Comparison of ENCODE assay signal across 8 cellular contexts in the genomic region with DNA sequence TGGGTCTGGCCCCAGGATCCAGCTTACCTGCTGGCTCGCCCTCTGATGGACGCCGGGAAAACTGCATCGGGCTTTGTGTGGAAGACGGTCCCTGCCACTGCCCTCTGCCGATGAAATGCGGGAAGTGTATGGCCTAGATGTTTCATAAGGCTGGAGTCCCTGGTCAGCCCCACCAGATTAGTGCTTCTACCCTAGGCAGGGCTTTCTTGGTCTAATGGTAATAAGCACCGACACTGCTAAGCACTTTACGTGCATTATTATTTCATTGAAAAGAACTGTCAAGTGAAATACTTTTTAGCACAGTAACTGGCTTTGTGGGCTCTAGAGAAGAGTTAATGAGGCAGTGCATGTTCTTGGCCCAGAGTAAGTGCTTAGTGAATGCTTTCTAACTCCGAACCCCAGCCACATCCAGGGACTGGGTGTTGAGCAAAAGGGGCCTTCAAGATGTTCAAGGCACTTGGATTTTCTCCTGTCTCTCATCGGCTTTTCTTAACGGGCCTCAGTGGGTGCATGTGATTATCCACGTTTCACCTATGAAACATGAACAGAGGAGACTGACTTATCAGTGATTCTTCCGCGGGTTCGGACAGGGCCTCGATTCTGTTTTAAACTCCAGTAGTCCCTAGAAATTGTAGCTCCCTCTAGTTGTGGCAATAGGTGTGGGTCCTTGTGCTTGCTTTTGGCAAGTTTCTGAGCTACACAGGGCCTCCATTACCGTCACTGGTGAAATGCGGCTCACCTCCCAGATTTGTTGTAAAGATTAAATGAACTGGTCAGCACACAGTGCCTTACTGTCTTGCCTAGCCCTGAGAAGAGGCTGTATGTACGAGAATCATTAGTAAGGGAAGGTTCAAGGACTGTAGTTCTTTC. TPM values are rescaled to one million over a fixed set of nuclear protein-coding genes. Genes with fewer than 3 reads are reported as not detected.
DNase-seq lines count a peak whose midpoint lies in the region; ATAC-seq and TF ChIP-seq lines count a peak whose summit lies in the region.

No MANE protein-coding gene starts in this region.

- DNase-seq in CD8-positive, alpha-beta memory T cell: peak; percentile 81 to 91 (median 84)
- peak; percentile 85 for DNase-seq in Jurkat, Clone E6-1 (ENCODE audit: low read depth, low spot score)
- DNase-seq in activated T-cell treated with anti-CD3 and anti-CD28 coated beads for 1 hour (ENCODE audit: low read depth) (peak; percentile 83), epidermal melanocyte (ENCODE audit: insufficient read length, low spot score) (peak; percentile 75)
- DNase-seq in stimulated activated CD8-positive, alpha-beta memory T cell treated with anti-CD3 and anti-CD28 coated beads, Interleukin-4, amount 100 ng/mL, for 4 hours (ENCODE audit: low read depth in 2 of 2, low spot score in 1 of 2): peak; percentile 66 to 71

- H4K20me1 ChIP-seq in OCI-LY3 (ENCODE audit: insufficient read depth, low read length): peaks cover 65% of the 10 kb centered on the region

- peaks cover 0 to 23% (median 0%) of the 10 kb centered on the region in 3 donors for H3K36me3 Mint-ChIP-seq in CD8-positive, alpha-beta memory T cell

- no peak overlapping the region for H3K27ac ChIP-seq in CD8-positive, alpha-beta memory T cell (ENCODE audit: low read depth, low read length)
- H3K27ac ChIP-seq in OCI-LY3 (ENCODE audit: low read length) (peak overlapping the region; percentile 94), mucosa of rectum (ENCODE audit: low read depth in 2 of 2, low read length in 2 of 2) (peak overlapping the region; percentile 54 to 56)

- no peaks in the 10 kb centered on the region for H3K36me3 ChIP-seq in CD8-positive, alpha-beta memory T cell (ENCODE audit: insufficient read depth, low read length)
- H3K36me3 ChIP-seq in OCI-LY3 (replicated peaks; ENCODE audit: low read depth, low read length) (peaks cover 65% of the 10 kb centered on the region), mucosa of rectum (ENCODE audit: control insufficient read depth in 2 of 2, insufficient read depth in 2 of 2, low read length in 2 of 2) (peaks cover 27 to 40% of the 10 kb centered on the region in 2 donors)

- H3K27ac Mint-ChIP-seq in CD8-positive, alpha-beta memory T cell: peak overlapping the region in 4 of 8 donors; percentile 33 to 86 (median 58)

- H3K9me3 ChIP-seq in CD8-positive, alpha-beta memory T cell (ENCODE audit: low read length): no peaks in the 10 kb centered on the region
- no peaks in the 10 kb centered on the region for H3K9me3 ChIP-seq in OCI-LY3 (ENCODE audit: insufficient read depth, low read length)
- H3K9me3 ChIP-seq in mucosa of rectum (ENCODE audit: control insufficient read depth in 2 of 2, low read length in 2 of 2): no peaks in the 10 kb centered on the region

- no peaks in the 10 kb centered on the region for H3K27me3 ChIP-seq in CD8-positive, alpha-beta memory T cell (ENCODE audit: insufficient read depth, low read length, poor library complexity, severe bottlenecking)
- H3K27me3 ChIP-seq in OCI-LY3 (ENCODE audit: low read depth, low read length): no peaks in the 10 kb centered on the region
- H3K27me3 ChIP-seq in mucosa of rectum (ENCODE audit: control insufficient read depth in 2 of 2, insufficient read depth in 2 of 2, low read length in 2 of 2): no peaks in the 10 kb centered on the region

- POLR2A ChIA-PET in CD8-positive, alpha-beta memory T cell (lab: Charles Lee): interaction anchor here (0.6 to 9.2 kb wide), 7 partner anchors 23 to 201 kb away, joined by 3 to 128 read pairs (median 4); partner anchors contain the start of genes NEK8, RPL23A and TLCD1

- CTCF ChIA-PET in CD8-positive, alpha-beta memory T cell (lab: Charles Lee): interaction anchor here (0.6 to 17.0 kb wide), 14 partner anchors 10 to 670 kb away, joined by 3 to 579 read pairs (median 4); partner anchors contain the start of genes NEK8, PROCA1, RPL23A and TLCD1

- no peak overlapping the region for H3K4me3 ChIP-seq in CD8-positive, alpha-beta memory T cell (ENCODE audit: low read length)
- H3K4me3 ChIP-seq in Jurkat, Clone E6-1 (ENCODE audit: low read length): no peak overlapping the region
- no peak overlapping the region for H3K4me3 ChIP-seq in OCI-LY3 (ENCODE audit: low read length)
- no peak overlapping the region for H3K4me3 ChIP-seq in mucosa of rectum (ENCODE audit: low read length in 2 of 2)

- H3K9me3 Mint-ChIP-seq in CD8-positive, alpha-beta memory T cell: no peaks in the 10 kb centered on the region

- H3K4me1 ChIP-seq in CD8-positive, alpha-beta memory T cell (ENCODE audit: insufficient read depth, low read length): peaks cover 19% of the 10 kb centered on the region
- peaks cover 64% of the 10 kb centered on the region for H3K4me1 ChIP-seq in OCI-LY3 (ENCODE audit: low read length)
- H3K4me1 ChIP-seq in mucosa of rectum (ENCODE audit: control insufficient read depth in 2 of 2, insufficient read depth in 2 of 2, low read length in 2 of 2): peaks cover 34 to 41% of the 10 kb centered on the region in 2 donors

- peak; percentile 95 for TF ChIP-seq CTCF in OCI-LY3 (IDR thresholded peaks at IDR 0.05; ENCODE audit: low read depth, low read length)

- peaks cover 64% of the 10 kb centered on the region for H3K79me2 ChIP-seq in OCI-LY3 (ENCODE audit: low read length)

- peak; percentile 47 for ATAC-seq in GM21360 (IDR thresholded peaks at IDR 0.05; ENCODE audit: unreplicated experiment)

- peak overlapping the region in 1 of 7 donors; percentile 60 for H3K4me3 Mint-ChIP-seq in CD8-positive, alpha-beta memory T cell

- no peaks in the 10 kb centered on the region for H3K27me3 Mint-ChIP-seq in CD8-positive, alpha-beta memory T cell

- H3K4me2 ChIP-seq in OCI-LY3 (ENCODE audit: low read length): 0 out of 2 replicates have a peak overlapping the region, but pooled peaks have one; percentile 100

- H2AFZ ChIP-seq in OCI-LY3 (ENCODE audit: low read depth, low read length): no peak overlapping the region

- H3K9ac ChIP-seq in OCI-LY3 (ENCODE audit: low read length) (peak overlapping the region; percentile 24; the same call in 1 of the 2 replicates), mucosa of rectum (ENCODE audit: low read depth in 1 of 2, low read length in 2 of 2) (peak overlapping the region; percentile 15 to 52)

- peaks cover 3 to 21% (median 11%) of the 10 kb centered on the region in 3 donors for H3K4me1 Mint-ChIP-seq in CD8-positive, alpha-beta memory T cell

RNA-seq across cellular contexts. Expression of gene TRAF4, which starts 6.6 kb away (rescaled TPM):
- total RNA-seq in CD8-positive, alpha-beta memory T cell: 100 to 1,000 TPM; 176 to 182 TPM
- polyA plus RNA-seq in CD8-positive, alpha-beta memory T cell: 2.7 TPM
- polyA plus RNA-seq in Jurkat, Clone E6-1 (2012; ENCODE audit: insufficient read depth, insufficient read length): 107 TPM

RNA-seq across cellular contexts. Expression of gene NEK8, which starts 21.8 kb away (rescaled TPM):
- 1 to 10 TPM; 8.0 to 8.8 TPM for total RNA-seq in CD8-positive, alpha-beta memory T cell
- 2.5 TPM for polyA plus RNA-seq in CD8-positive, alpha-beta memory T cell
- polyA plus RNA-seq in Jurkat, Clone E6-1 (2012; ENCODE audit: insufficient read depth, insufficient read length): 1.00 TPM

RNA-seq across cellular contexts. Expression of gene TLCD1, which starts 24.4 kb away (rescaled TPM):
- 10 to 100 TPM; 36.5 to 38.9 TPM for total RNA-seq in CD8-positive, alpha-beta memory T cell
- polyA plus RNA-seq in CD8-positive, alpha-beta memory T cell: not detected
- 2.3 TPM for polyA plus RNA-seq in Jurkat, Clone E6-1 (2012; ENCODE audit: insufficient read depth, insufficient read length)

RNA-seq across cellular contexts. Expression of gene RPL23A, which starts 30.6 kb away (rescaled TPM):
- 1,000 to 10,000 TPM; 2,670 to 2,692 TPM for total RNA-seq in CD8-positive, alpha-beta memory T cell
- 5,358 TPM for polyA plus RNA-seq in CD8-positive, alpha-beta memory T cell
- polyA plus RNA-seq in Jurkat, Clone E6-1 (2012; ENCODE audit: insufficient read depth, insufficient read length): 1,510 TPM

RNA-seq across cellular contexts. Expression of gene RAB34, which starts 32.7 kb away (rescaled TPM):
- total RNA-seq in CD8-positive, alpha-beta memory T cell: 1 to 10 TPM; 7.9 to 8.3 TPM
- polyA plus RNA-seq in CD8-positive, alpha-beta memory T cell: 2.6 TPM
- polyA plus RNA-seq in Jurkat, Clone E6-1 (2012; ENCODE audit: insufficient read depth, insufficient read length): not detected
